8 cellular contexts compared by ENCODE assay signal in the genomic region with DNA sequence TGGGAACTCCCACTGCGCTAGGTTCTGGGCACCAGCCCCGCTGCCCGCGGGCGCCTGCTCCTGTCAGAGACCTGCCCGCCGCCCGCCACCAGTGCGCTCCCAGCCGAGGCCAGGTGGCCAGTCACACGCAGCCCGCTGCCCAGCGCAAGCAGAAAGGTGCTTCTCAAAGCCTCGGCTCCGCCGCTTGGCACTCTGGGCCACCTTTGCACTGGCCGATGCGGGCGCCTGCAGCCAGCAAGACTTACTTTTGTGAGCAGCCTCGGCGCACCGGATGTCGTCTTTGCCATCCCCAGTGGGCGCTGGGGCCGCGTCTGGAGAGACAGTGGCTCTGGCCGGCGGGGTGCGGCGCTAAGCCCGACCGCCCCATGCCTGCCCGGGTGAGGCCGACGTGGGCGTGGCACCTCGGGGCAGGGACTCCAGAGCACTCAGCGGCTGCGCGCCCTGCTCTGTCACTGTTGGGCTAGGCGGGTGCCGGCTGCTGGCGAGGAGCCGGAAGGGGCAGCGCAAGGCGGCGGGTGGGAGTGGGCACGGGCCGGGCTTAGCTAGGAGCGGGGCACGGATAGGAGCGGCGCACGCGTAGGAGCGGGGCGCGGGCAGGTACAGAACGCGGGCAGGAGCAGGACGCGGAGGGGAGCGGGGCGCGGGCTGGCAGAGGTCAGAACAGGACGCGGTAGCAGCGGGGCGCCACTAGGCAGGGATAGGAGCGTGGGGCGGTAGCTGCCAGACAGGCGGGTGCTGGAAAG. TPM values are rescaled to one million over a fixed set of nuclear protein-coding genes. Genes with fewer than 3 reads are reported as not detected.
DNase-seq lines count a peak whose midpoint lies in the region; ATAC-seq, FAIRE-seq and TF ChIP-seq lines count a peak whose summit lies in the region.
"Not testable (repeated sequence)": the region's sequence is repeated elsewhere in the genome, so short reads cannot be mapped to it uniquely, and the experiment has no call there.

No MANE protein-coding gene starts in this region.

- not testable (repeated sequence) for TF ChIP-seq EP300 in HepG2 (IDR thresholded peaks at IDR 0.05; ENCODE audit: low read depth in 2 of 2, low read length in 2 of 2); HepG2 (CRISPR knock-in tag; IDR thresholded peaks at IDR 0.05; ENCODE audit: borderline replicate concordance)

- not testable (repeated sequence) for H3K9me3 ChIP-seq in adipocyte (ENCODE audit: control insufficient read depth, low read length); esophagus squamous epithelium; HepG2 (ENCODE audit: low read length); prostate gland; vagina

- intact Hi-C loops in esophagus squamous epithelium (cut with DNase I); HepG2 (cut with micrococcal nuclease; ENCODE audit: unreplicated experiment); prostate gland (cut with DNase I); vagina (cut with DNase I): not testable (repeated sequence)

- TF ChIP-seq RAD21 in HepG2 (CRISPR knock-in tag; IDR thresholded peaks at IDR 0.05), result not testable (repeated sequence)

- not testable (repeated sequence) for FAIRE-seq in HepG2 (lab: Jason Lieb, UNC)

- not testable (repeated sequence) for H3K79me2 ChIP-seq in HepG2 (ENCODE audit: insufficient read depth, low read length)

- H3K4me1 ChIP-seq in adipocyte (ENCODE audit: control insufficient read depth, insufficient read depth, low read length); HepG2 (ENCODE audit: insufficient read depth, low read length); prostate gland (replicated peaks); vagina: not testable (repeated sequence)
- H3K4me1 ChIP-seq in esophagus squamous epithelium, result peaks cover 0 to 14% (median 0%) of the 10 kb centered on the region in 3 donors

- 0% methylated on average over 5 of the region's 72 CpGs; no CpG with 5 or more reads in 1 of the 2 donors for WGBS in esophagus squamous epithelium, 2 donors
- WGBS in HepG2 (ENCODE audit: low lambda C conversion rate), result 11% methylated on average over 40 of the region's 72 CpGs
- WGBS in prostate gland, result 1% methylated on average over 57 of the region's 72 CpGs

- H3K36me3 ChIP-seq in adipocyte (ENCODE audit: control insufficient read depth, insufficient read depth, low read length, severe bottlenecking); esophagus squamous epithelium; HepG2 (replicated peaks in 1 of 2; ENCODE audit: control insufficient read depth in 1 of 2, insufficient read depth in 2 of 2, low read length in 2 of 2); prostate gland; vagina: not testable (repeated sequence)

- in situ Hi-C loops in G401 (cut with HindIII; ENCODE audit: low sequenced_read_pairs); HepG2 (cut with HindIII; ENCODE audit: extremely low pct_ligation_motif_present, low pct_unique_long_range_greater_than_20kb): not testable (repeated sequence)

- POLR2A ChIA-PET in HepG2 (lab: Yijun Ruan, JAX), result not testable (repeated sequence)

- peak overlapping the region; percentile 51 for H3K4me2 ChIP-seq in HepG2 (ENCODE audit: low read depth, low read length)

- H2AFZ ChIP-seq in HepG2 (ENCODE audit: low read length), result not testable (repeated sequence)

- not testable (repeated sequence) for H3K9ac ChIP-seq in adipocyte (ENCODE audit: low read length); HepG2 (ENCODE audit: insufficient read depth, low read depth, low read length)

- BruUV-seq in HepG2 (replicated peaks; lab: Mats Ljungman, UMichigan), result not testable (repeated sequence)

- peak; percentile 39 to 50 for ATAC-seq in activated CD4-positive, CD25-positive, alpha-beta regulatory T cell treated with anti-CD3 and anti-CD28 coated beads, Interleukin-2, amount 50 U/mL, for 24 hours
- ATAC-seq in HepG2, result peak; percentile 67

- H3K27ac ChIP-seq in esophagus squamous epithelium (peak overlapping the region in 1 of 4 donors; percentile 48), prostate gland (peak overlapping the region in 1 of 2 donors; percentile 45)
- not testable (repeated sequence) for H3K27ac ChIP-seq in HepG2 (ENCODE audit: extremely low read length, insufficient read depth, low read length); vagina

- peak; percentile 30 for DNase-seq in G401 (ENCODE audit: low spot score)
- DNase-seq in NCI-H2196 (lab: John Stamatoyannopoulos, UW; ENCODE audit: unreplicated experiment), result peak; percentile 34
- DNase-seq in adipocyte (ENCODE audit: low read depth); esophagus squamous epithelium (lab: John Stamatoyannopoulos, UW); HepG2 (ENCODE audit: low spot score): not testable (repeated sequence)
- peak; percentile 14 for DNase-seq in prostate gland (ENCODE audit: low spot score)
- peak in 1 of 2 donors; percentile 18 for DNase-seq in vagina (ENCODE audit: extremely low spot score in 2 of 2)

- CTCF ChIA-PET in HepG2 (lab: Yijun Ruan, JAX; ENCODE audit: low intra/inter-chr PET ratio, low total read pairs), result not testable (repeated sequence)

- not testable (repeated sequence) for TF ChIP-seq POLR2A in esophagus squamous epithelium (IDR thresholded peaks at IDR 0.05); HepG2 (IDR thresholded peaks at IDR 0.05; ENCODE audit: insufficient read depth in 1 of 2, low read depth in 2 of 2, low read length in 2 of 2); prostate gland (IDR thresholded peaks at IDR 0.05); vagina (IDR thresholded peaks at IDR 0.05)

- H4K20me1 ChIP-seq in HepG2 (ENCODE audit: insufficient read depth, low read length), result not testable (repeated sequence)

- H3K27me3 ChIP-seq in adipocyte (replicated peaks; ENCODE audit: control insufficient read depth, insufficient read depth, low read length); HepG2 (ENCODE audit: control insufficient read depth in 1 of 2, insufficient read depth in 2 of 2, low read length in 2 of 2); prostate gland (replicated peaks; ENCODE audit: insufficient read depth); vagina: not testable (repeated sequence)
- H3K27me3 ChIP-seq in esophagus squamous epithelium, result peaks cover 0 to 59% (median 3%) of the 10 kb centered on the region in 4 donors

- TF ChIP-seq CTCF in esophagus squamous epithelium (IDR thresholded peaks at IDR 0.05); HepG2 (CRISPR knock-in tag; IDR thresholded peaks at IDR 0.05); prostate gland (IDR thresholded peaks at IDR 0.05); vagina (IDR thresholded peaks at IDR 0.05): not testable (repeated sequence)

- H3K4me3 ChIP-seq in adipocyte (ENCODE audit: low read length) (peak overlapping the region; percentile 58), esophagus squamous epithelium (peak overlapping the region; percentile 24 to 53 (median 34)), HepG2 (replicated peaks in 1 of 3; ENCODE audit: insufficient read depth in 1 of 3, low read depth in 2 of 3, low read length in 3 of 3) (peak overlapping the region in 2 of 3 experiments; percentile 35 to 57; a peak in 3 of 6 replicates), prostate gland (peak overlapping the region; percentile 27 to 31), vagina (peak overlapping the region; percentile 16 to 22)

RNA-seq across cellular contexts. Expression of a gene that starts 39.1 kb away (rescaled TPM):
- 8.4 and 11.8 TPM in 2 replicates for total RNA-seq in G401 (2014; rRNA removed; shearing (Covaris generic))
- total RNA-seq in esophagus squamous epithelium (10 to 100 TPM in 1 of 4 donors, 1 to 10 TPM in 3; 2.2 to 11.4 (median 5.6) TPM), HepG2 (2016; rRNA removed; fragmentation: Illumina TruSeq; extraction: Trizol) (6.8 and 7.7 TPM in 2 replicates), prostate gland (10 to 100 TPM; 15.9 to 57.9 TPM), vagina (17.4 TPM)
- 4.6 and 5.9 TPM in 2 replicates for total RNA-seq in HepG2 (2016; cell fraction: cytosol; rRNA removed; fragmentation: Illumina TruSeq; extraction: Trizol; ENCODE audit: low read depth)
- 6.7 and 7.6 TPM in 2 replicates for total RNA-seq in HepG2 (2016; cell fraction: insoluble cytoplasmic fraction; rRNA removed; fragmentation: Illumina TruSeq; extraction: Trizol)
- 9.4 and 10.6 TPM in 2 replicates for total RNA-seq in HepG2 (2016; cell fraction: membrane; rRNA removed; fragmentation: Illumina TruSeq; extraction: Trizol)
- total RNA-seq in HepG2 (2016; cell fraction: nucleus; rRNA removed; fragmentation: Illumina TruSeq; extraction: Trizol), result 7.5 and 9.0 TPM in 2 replicates
- polyA plus RNA-seq in HepG2 (2011; rRNA removed), result 5.3 and 5.4 TPM in 2 replicates
- 3.8 and 5.1 TPM in 2 replicates for polyA plus RNA-seq in HepG2 (2011; cell fraction: cytosol; rRNA removed)
- 9.7 and 10.1 TPM in 2 replicates for polyA plus RNA-seq in HepG2 (2011; cell fraction: nucleus; rRNA removed)
- polyA plus RNA-seq in HepG2 (2012), result 9.2 and 9.7 TPM in 2 replicates
- 3.7 and 3.8 TPM in 2 replicates for polyA plus RNA-seq in HepG2 (2016; cell fraction: cytosol; fragmentation: Illumina TruSeq; extraction: Trizol; ENCODE audit: low read depth)
- 12.1 and 14.7 TPM in 2 replicates for polyA plus RNA-seq in HepG2 (2016; cell fraction: insoluble cytoplasmic fraction; fragmentation: Illumina TruSeq; extraction: Trizol; ENCODE audit: low read depth)
- polyA plus RNA-seq in HepG2 (2016; cell fraction: membrane; fragmentation: Illumina TruSeq; extraction: Trizol; ENCODE audit: low read depth), result 8.2 and 10.3 TPM in 2 replicates
- 12.7 and 15.4 TPM in 2 replicates for polyA plus RNA-seq in HepG2 (2016; cell fraction: nucleus; fragmentation: Illumina TruSeq; extraction: Trizol; ENCODE audit: insufficient read depth, low read depth)
- 6.7 and 8.7 TPM in 2 replicates for polyA minus RNA-seq in HepG2 (2011; rRNA and poly(A)+ RNA removed; ENCODE audit: low replicate concordance)
- polyA minus RNA-seq in HepG2 (2011; cell fraction: cytosol; rRNA and poly(A)+ RNA removed), result 5.5 and 7.4 TPM in 2 replicates
- 12.1 and 14.9 TPM in 2 replicates for polyA minus RNA-seq in HepG2 (2011; cell fraction: nucleus; rRNA and poly(A)+ RNA removed)
